In the genomic region with DNA sequence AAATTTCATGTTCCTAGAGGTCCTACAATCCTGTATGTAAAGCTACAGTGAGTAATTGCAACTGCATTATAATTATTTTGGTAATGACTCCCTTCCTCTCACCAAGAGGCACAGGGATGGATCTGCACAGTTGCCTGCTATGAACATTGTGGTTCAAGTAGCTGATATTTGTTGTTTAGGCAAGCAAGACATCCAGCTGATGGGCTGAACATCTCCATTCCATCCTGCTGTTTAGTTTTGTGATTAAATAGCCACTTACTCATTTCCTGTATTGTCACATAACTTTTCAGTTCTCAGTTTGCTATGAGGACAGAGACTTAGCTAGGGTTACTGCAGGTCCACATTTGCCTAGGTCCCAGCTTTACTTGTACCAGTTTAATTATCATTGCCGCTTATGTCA, we compare ENCODE assay signal across 12 cellular contexts.
DNase-seq lines count a peak whose midpoint lies in the region; ATAC-seq and TF ChIP-seq lines count a peak whose summit lies in the region.
"Had no signal": no experiment of that assay in that cellular context is flagged by ENCODE, and none has a peak within 500 bp of the region (broad histone marks: within the 10 kb centered on the region; RNA-seq: fewer than 3 reads in every experiment).

No MANE protein-coding gene starts in this region.

- H3K4me1 ChIP-seq in heart left ventricle = peaks cover 0 to 46% (median 9%) of the 10 kb centered on the region in 12 donors
- H3K4me1 ChIP-seq in right atrium auricular region = peaks cover 0 to 15% of the 10 kb centered on the region in 2 donors
- H3K4me1 ChIP-seq in Panc1 (ENCODE audit: control insufficient read depth, insufficient read depth, low read length) = peaks cover 9% of the 10 kb centered on the region; the same call in 1 of the 2 replicates
- H3K4me1 ChIP-seq in transverse colon = peaks cover 0 to 4% (median 0%) of the 10 kb centered on the region in 4 donors
- peaks cover 27% of the 10 kb centered on the region for H3K4me1 ChIP-seq in CD4-positive, alpha-beta memory T cell (ENCODE audit: insufficient read depth, low read length)
- H3K4me1 ChIP-seq: pancreas had no signal

- CTCF ChIA-PET in Panc1 (lab: Charles Lee) = no interaction called here
- CTCF ChIA-PET in CD4-positive, alpha-beta memory T cell (lab: Charles Lee; ENCODE audit: partially characterized antibody) = interaction anchor here (1.1 kb wide), 1 partner anchor 10 kb away, joined by 3 read pairs; no protein-coding TSS in a partner anchor

- H3K27me3 ChIP-seq in heart left ventricle = no peaks in the 10 kb centered on the region
- H3K27me3 ChIP-seq in right atrium auricular region = no peaks in the 10 kb centered on the region
- H3K27me3 ChIP-seq in Panc1 (ENCODE audit: control insufficient read depth, insufficient read depth, low read length) = no peaks in the 10 kb centered on the region
- H3K27me3 ChIP-seq in transverse colon = no peaks in the 10 kb centered on the region
- H3K27me3 ChIP-seq in CD4-positive, alpha-beta memory T cell (ENCODE audit: insufficient read depth, low read length) = no peaks in the 10 kb centered on the region
- H3K27me3 ChIP-seq: pancreas had no signal

- H3K9me3 Mint-ChIP-seq in CD4-positive, alpha-beta memory T cell = peaks cover 0 to 2% (median 0%) of the 10 kb centered on the region in 8 donors
- H3K9me3 Mint-ChIP-seq: CD4-positive, CD25-positive, alpha-beta regulatory T cell had no signal

- no peaks in the 10 kb centered on the region for H3K27me3 Mint-ChIP-seq in CD4-positive, alpha-beta memory T cell
- H3K27me3 Mint-ChIP-seq: CD4-positive, CD25-positive, alpha-beta regulatory T cell had no signal

- TF ChIP-seq CTCF in heart left ventricle (IDR thresholded peaks at IDR 0.05) (no peak), right atrium auricular region (IDR thresholded peaks at IDR 0.05) (no peak), Panc1 (IDR thresholded peaks at IDR 0.05) (no peak), fibroblast of pulmonary artery (IDR thresholded peaks at IDR 0.05; ENCODE audit: low read length, missing control alignments) (no peak), transverse colon (IDR thresholded peaks at IDR 0.05) (no peak)

- intact Hi-C loops in heart left ventricle (cut with DNase I) = no loop called here
- intact Hi-C loops in Panc1 (cut with micrococcal nuclease; ENCODE audit: unreplicated experiment) = no loop called here
- intact Hi-C loops in transverse colon (cut with DNase I; ENCODE audit: low total_unique reads) = no loop called here
- intact Hi-C loops in CD4-positive, alpha-beta memory T cell (cut with micrococcal nuclease) = no loop called here

- in situ Hi-C loops in Panc1 (cut with HindIII; ENCODE audit: low pct_unique_long_range_greater_than_20kb, low sequenced_read_pairs) (no loop called here), transverse colon (cut with MboI; ENCODE audit: low pct_ligation_motif_present in 1 of 4, low pct_unique_long_range_greater_than_20kb in 1 of 4, low sequenced_read_pairs in 3 of 4) (no loop called here)

- TF ChIP-seq EP300 in transverse colon (IDR thresholded peaks at IDR 0.05; ENCODE audit: low read depth) = no peak

- H3K36me3 ChIP-seq in heart left ventricle (no peaks in the 10 kb centered on the region), right atrium auricular region (no peaks in the 10 kb centered on the region), Panc1 (ENCODE audit: control insufficient read depth, insufficient read depth, low read length) (no peaks in the 10 kb centered on the region), transverse colon (no peaks in the 10 kb centered on the region)
- no peaks in the 10 kb centered on the region for H3K36me3 ChIP-seq in CD4-positive, alpha-beta memory T cell (ENCODE audit: insufficient read depth, low read length)
- H3K36me3 ChIP-seq: pancreas had no signal

- no peaks in the 10 kb centered on the region for H3K36me3 Mint-ChIP-seq in CD4-positive, alpha-beta memory T cell
- H3K36me3 Mint-ChIP-seq: CD4-positive, CD25-positive, alpha-beta regulatory T cell had no signal

- H3K4me3 ChIP-seq in heart left ventricle (no peak overlapping the region), right atrium auricular region (no peak overlapping the region), Panc1 (ENCODE audit: low read depth in 2 of 2, low read length in 2 of 2) (no peak overlapping the region), fibroblast of pulmonary artery (replicated peaks; ENCODE audit: low read depth, low read length) (no peak overlapping the region), transverse colon (no peak overlapping the region)
- H3K4me3 ChIP-seq in CD4-positive, alpha-beta memory T cell (ENCODE audit: low read length in 2 of 2) = no peak overlapping the region
- H3K4me3 ChIP-seq: pancreas had no signal

- no peak for DNase-seq in heart left ventricle
- DNase-seq in right atrium auricular region (ENCODE audit: low spot score) = no peak
- peak; percentile 33 for DNase-seq in Panc1 (ENCODE audit: low read depth, low spot score)
- peak; percentile 66 for DNase-seq in fibroblast of pulmonary artery (ENCODE audit: low read depth)
- DNase-seq in transverse colon = no peak
- no peak for DNase-seq in activated CD4-positive, alpha-beta T cell treated with anti-CD3 and anti-CD28 coated beads, Interleukin-2, amount 50 U/mL, for 1 hour
- DNase-seq in CD4-positive, alpha-beta memory T cell = no peak
- DNase-seq: activated naive CD4-positive, alpha-beta T cell; CD4-positive, CD25-positive, alpha-beta regulatory T cell; NCI-H526; pancreas had no signal

- 92 to 98% (median 94%) methylated on average over 1 of the region's 1 CpG for WGBS in heart left ventricle, 4 donors
- 88 to 89% methylated on average over 1 of the region's 1 CpG for WGBS in transverse colon (ENCODE audit: low coverage in 1 of 2), 2 donors

- H3K4me1 Mint-ChIP-seq in CD4-positive, alpha-beta memory T cell = peaks cover 25 to 37% (median 30%) of the 10 kb centered on the region in 4 donors

- ATAC-seq in heart left ventricle (peak in 3 of 4 donors; percentile 33 to 70 (median 45)), Panc1 (peak; percentile 58; the same call in 1 of the 2 replicates), HG02884 (IDR thresholded peaks at IDR 0.05; ENCODE audit: unreplicated experiment) (no peak)
- ATAC-seq: pancreas had no signal

- POLR2A ChIA-PET in Panc1 (lab: Charles Lee) = no interaction called here
- POLR2A ChIA-PET in CD4-positive, alpha-beta memory T cell (lab: Charles Lee; ENCODE audit: partially characterized antibody) = no interaction called here

- H3K27ac ChIP-seq in heart left ventricle = peak overlapping the region in 9 of 12 donors; percentile 6 to 73 (median 40)
- peak overlapping the region in 1 of 2 donors; percentile 41 for H3K27ac ChIP-seq in right atrium auricular region
- peak overlapping the region; percentile 36; the same call in 1 of the 2 replicates for H3K27ac ChIP-seq in Panc1 (ENCODE audit: low read length)
- peak overlapping the region; percentile 19 to 53 (median 46) for H3K27ac ChIP-seq in transverse colon
- H3K27ac ChIP-seq in CD4-positive, alpha-beta memory T cell (ENCODE audit: low read depth, low read length) = no peak overlapping the region
- H3K27ac ChIP-seq: pancreas had no signal

- TF ChIP-seq POLR2A in heart left ventricle (IDR thresholded peaks at IDR 0.05) = no peak
- TF ChIP-seq POLR2A in transverse colon (IDR thresholded peaks at IDR 0.05) = no peak

- no peak overlapping the region for H3K27ac Mint-ChIP-seq in CD4-positive, alpha-beta memory T cell

- H3K4me3 Mint-ChIP-seq in CD4-positive, alpha-beta memory T cell = no peak overlapping the region
- H3K4me3 Mint-ChIP-seq: CD4-positive, CD25-positive, alpha-beta regulatory T cell had no signal

- H3K9me3 ChIP-seq in heart left ventricle (no peaks in the 10 kb centered on the region), right atrium auricular region (no peaks in the 10 kb centered on the region), Panc1 (ENCODE audit: control insufficient read depth, insufficient read depth, low read depth, low read length) (no peaks in the 10 kb centered on the region; the same call in 1 of the 2 replicates), transverse colon (no peaks in the 10 kb centered on the region)
- H3K9me3 ChIP-seq in CD4-positive, alpha-beta memory T cell (ENCODE audit: control insufficient read depth in 1 of 2, low read length in 2 of 2) = no peaks in the 10 kb centered on the region
- H3K9me3 ChIP-seq: pancreas had no signal

- BruUV-seq in Panc1 (replicated peaks; lab: Mats Ljungman, UMichigan) = no TSS peak

Comparison
In these comparisons a context has a peak if more than half of its experiments do, and no peak if none do; other contexts are left out.
1. DNase-seq: peak in Panc1 (single experiment) and fibroblast of pulmonary artery (single experiment); none in heart left ventricle (0 of 5), right atrium auricular region (single experiment), transverse colon (single experiment), activated CD4-positive, alpha-beta T cell treated with anti-CD3 and anti-CD28 coated beads, Interleukin-2, amount 50 U/mL, for 1 hour (single experiment) and CD4-positive, alpha-beta memory T cell (0 of 5).